ENCODE assay signal across 26 cellular contexts in genomic region chr16:86959182-86959651, GRCh38.
"Had no signal": no experiment of that assay in that cellular context is flagged by ENCODE, and none has a peak within 500 bp of the region (broad histone marks: within the 10 kb centered on the region; RNA-seq: fewer than 3 reads in every experiment).

No MANE protein-coding gene starts in this region.

- FAIRE-seq: colon, small intestine had no signal

- H3K4me1 Mint-ChIP-seq: central memory CD8-positive, alpha-beta T cell; stimulated activated memory B cell treated with anti-CD40 and anti-IgM and Interleukin-4, amounts not matched to agents 10 μg/mL and 1 μg/mL and 100 μg/mL, for 72 hours had no signal

- H3K4me1 ChIP-seq: ascending aorta, foreskin keratinocyte, psoas muscle, stomach, transverse colon had no signal

- H3K36me3 ChIP-seq: ascending aorta, brain microvascular endothelial cell, neural progenitor cell, ovary, stomach, suprapubic skin, transverse colon, uterus had no signal

- H3K9me3 ChIP-seq: ascending aorta, ovary, psoas muscle, stomach, suprapubic skin, transverse colon, uterus had no signal

- H3K9me3 Mint-ChIP-seq: activated CD4-positive, alpha-beta memory T cell treated with anti-CD3 and anti-CD28 coated beads, Interleukin-2, amount 10 ng/mL, durations not matched to agents 7 days and 5 days; activated CD4-positive, alpha-beta T cell treated with anti-CD3 and anti-CD28 coated beads, Interleukin-2, amount 10 ng/mL, durations not matched to agents 24 days and 14 days; activated naive CD4-positive, alpha-beta T cell treated with anti-CD3 and anti-CD28 coated beads, Interleukin-2, amount 50 U/mL, for 24 hours; central memory CD8-positive, alpha-beta T cell; immature natural killer cell; neural progenitor cell; stimulated activated memory B cell treated with anti-CD40 and anti-IgM and Interleukin-4, amounts not matched to agents 10 μg/mL and 1 μg/mL and 100 μg/mL, for 72 hours had no signal

- H3K27me3 ChIP-seq: ascending aorta, brain microvascular endothelial cell, neural progenitor cell, ovary had no signal

- H3K27me3 Mint-ChIP-seq: activated CD4-positive, alpha-beta memory T cell treated with anti-CD3 and anti-CD28 coated beads, Interleukin-2, amount 10 ng/mL, durations not matched to agents 7 days and 5 days had no signal

- H3K9ac ChIP-seq: neural progenitor cell had no signal

- H3K4me3 Mint-ChIP-seq: activated CD4-positive, alpha-beta memory T cell treated with anti-CD3 and anti-CD28 coated beads, Interleukin-2, amount 10 ng/mL, durations not matched to agents 7 days and 5 days; activated CD4-positive, alpha-beta T cell treated with anti-CD3 and anti-CD28 coated beads, Interleukin-2, amount 10 ng/mL, durations not matched to agents 24 days and 14 days; activated naive CD4-positive, alpha-beta T cell treated with anti-CD3 and anti-CD28 coated beads, Interleukin-2, amount 50 U/mL, for 24 hours; central memory CD8-positive, alpha-beta T cell; immature natural killer cell; neural progenitor cell; stimulated activated memory B cell treated with anti-CD40 and anti-IgM and Interleukin-4, amounts not matched to agents 10 μg/mL and 1 μg/mL and 100 μg/mL, for 72 hours had no signal

- H3K27ac Mint-ChIP-seq: activated CD4-positive, alpha-beta memory T cell treated with anti-CD3 and anti-CD28 coated beads, Interleukin-2, amount 10 ng/mL, durations not matched to agents 7 days and 5 days; activated CD4-positive, alpha-beta T cell treated with anti-CD3 and anti-CD28 coated beads, Interleukin-2, amount 10 ng/mL, durations not matched to agents 24 days and 14 days; activated naive CD4-positive, alpha-beta T cell treated with anti-CD3 and anti-CD28 coated beads, Interleukin-2, amount 50 U/mL, for 24 hours; immature natural killer cell; stimulated activated memory B cell treated with anti-CD40 and anti-IgM and Interleukin-4, amounts not matched to agents 10 μg/mL and 1 μg/mL and 100 μg/mL, for 72 hours had no signal

- H3K4me3 ChIP-seq: ascending aorta, hepatocyte, neural progenitor cell, ovary, psoas muscle, stomach, suprapubic skin, transverse colon, uterus had no signal

- H3K27ac ChIP-seq: ascending aorta, brain microvascular endothelial cell, foreskin keratinocyte, hepatocyte, neural progenitor cell, ovary, psoas muscle, stomach, suprapubic skin, transverse colon, uterus, VCaP had no signal

- DNase-seq: activated CD4-positive, alpha-beta memory T cell treated with anti-CD3 and anti-CD28 coated beads, Interleukin-2, amount 10 ng/mL, durations not matched to agents 7 days and 5 days; activated CD4-positive, alpha-beta T cell treated with anti-CD3 and anti-CD28 coated beads, Interleukin-2, amount 10 ng/mL, durations not matched to agents 24 days and 14 days; activated gamma-delta T cell treated with Interleukin-2 at 50 U/mL for 16 hours; brain microvascular endothelial cell; effector memory CD4-positive, alpha-beta T cell; foreskin keratinocyte; immature natural killer cell; kidney glomerular epithelial cell; left ventricle myocardium superior; psoas muscle; right cardiac atrium; small intestine; stimulated activated CD4-positive, alpha-beta T cell treated with anti-CD3 and anti-CD28 coated beads, Interleukin-15, amount 100 ng/mL, for 24 hours; stomach; transverse colon; uterus had no signal

- H3K36me3 Mint-ChIP-seq: activated naive CD4-positive, alpha-beta T cell treated with anti-CD3 and anti-CD28 coated beads, Interleukin-2, amount 50 U/mL, for 24 hours; immature natural killer cell; neural progenitor cell; stimulated activated memory B cell treated with anti-CD40 and anti-IgM and Interleukin-4, amounts not matched to agents 10 μg/mL and 1 μg/mL and 100 μg/mL, for 72 hours had no signal
